8 cellular contexts compared by ENCODE assay signal in genomic region chr22:19892249-19892879, GRCh38. TPM values are rescaled to one million over a fixed set of nuclear protein-coding genes. Genes with fewer than 3 reads are reported as not detected.
DNase-seq lines count a peak whose midpoint lies in the region; ATAC-seq and TF ChIP-seq lines count a peak whose summit lies in the region.

No MANE protein-coding gene starts in this region.

- no peaks in the 10 kb centered on the region for H3K9me2 ChIP-seq in GM23248 (ENCODE audit: insufficient read depth)

- no peak for TF ChIP-seq CTCF in astrocyte of the spinal cord (IDR thresholded peaks at IDR 0.05; ENCODE audit: low read depth, low read length)
- no peak for TF ChIP-seq CTCF in neural progenitor cell (IDR thresholded peaks at IDR 0.05)

- H4K20me1 ChIP-seq in GM23248 (ENCODE audit: insufficient read depth) (no peaks in the 10 kb centered on the region), neural progenitor cell (ENCODE audit: low read depth) (peaks cover 13% of the 10 kb centered on the region)

- H3K36me3 Mint-ChIP-seq in neural progenitor cell, result no peaks in the 10 kb centered on the region

- H3K36me3 ChIP-seq in GM23248 (ENCODE audit: low read depth) (no peaks in the 10 kb centered on the region), SK-N-MC (ENCODE audit: insufficient read depth, low read length) (no peaks in the 10 kb centered on the region), neural progenitor cell (no peaks in the 10 kb centered on the region)

- H3K9me3 Mint-ChIP-seq in neural progenitor cell, result no peaks in the 10 kb centered on the region

- H3K27ac Mint-ChIP-seq in neural progenitor cell, result no peak overlapping the region

- H3F3A ChIP-seq in GM23248 (ENCODE audit: insufficient read depth), result 0 out of 2 replicates have a peak, but pooled peaks cover 4% of the 10 kb centered on the region
- H3F3A ChIP-seq in neural progenitor cell (ENCODE audit: low read depth), result peaks cover 24% of the 10 kb centered on the region

- H3K9ac ChIP-seq in GM23248 (no peak overlapping the region; the same call in 1 of the 2 replicates), SK-N-MC (ENCODE audit: insufficient read length) (peak overlapping the region; percentile 23), neural progenitor cell (no peak overlapping the region)

- DNase-seq in GM23248 (no peak), SK-N-MC (ENCODE audit: low read depth, low spot score) (no peak), astrocyte of the spinal cord (ENCODE audit: low read depth, low spot score) (peak; percentile 46), neural progenitor cell (ENCODE audit: low spot score) (peak; percentile 65), GM03348 (ENCODE audit: low spot score) (no peak)

- peak overlapping the region; percentile 60 for H3K4me2 ChIP-seq in GM23248 (ENCODE audit: unreplicated experiment)
- H3K4me2 ChIP-seq in neural progenitor cell, result peak overlapping the region; percentile 40

- H3K4me3 ChIP-seq in GM23248 (no peak overlapping the region), SK-N-MC (peak overlapping the region; percentile 31), astrocyte of the spinal cord (ENCODE audit: low read depth, low read length) (no peak overlapping the region), neural progenitor cell (no peak overlapping the region)

- peaks cover 13% of the 10 kb centered on the region for H3K27me3 Mint-ChIP-seq in neural progenitor cell (ENCODE audit: insufficient read depth, low read depth)

- H3K27ac ChIP-seq in GM23248 (no peak overlapping the region), SK-N-MC (no peak overlapping the region), neural progenitor cell (no peak overlapping the region)

- 90 to 93% methylated on average over 24 of the region's 24 CpGs for WGBS in GM23248 (ENCODE audit: low coverage in 1 of 2, low lambda C conversion rate in 2 of 2, missing lambda C conversion rate in 2 of 2), 2 experiments

- peak overlapping the region; percentile 65 for H3K4me3 Mint-ChIP-seq in neural progenitor cell

- ATAC-seq in HG03045 (IDR thresholded peaks at IDR 0.05; ENCODE audit: unreplicated experiment) (no peak), HG02610 (IDR thresholded peaks at IDR 0.05; ENCODE audit: unreplicated experiment) (no peak), HG03442 (IDR thresholded peaks at IDR 0.05; ENCODE audit: unreplicated experiment) (no peak)

- H3K9me3 ChIP-seq in GM23248 (ENCODE audit: low read depth) (no peaks in the 10 kb centered on the region), SK-N-MC (ENCODE audit: low read depth, low read length) (no peaks in the 10 kb centered on the region), neural progenitor cell (ENCODE audit: low read depth) (no peaks in the 10 kb centered on the region)

- peaks cover 37% of the 10 kb centered on the region for H3K4me1 Mint-ChIP-seq in neural progenitor cell

- H3K4me1 ChIP-seq in GM23248 (ENCODE audit: insufficient read depth) (peaks cover 29% of the 10 kb centered on the region), neural progenitor cell (peaks cover 30% of the 10 kb centered on the region)

- H3K27me3 ChIP-seq in GM23248 (replicated peaks; ENCODE audit: insufficient read depth) (no peaks in the 10 kb centered on the region), neural progenitor cell (peaks cover 46% of the 10 kb centered on the region)

- no peak overlapping the region for H2AFZ ChIP-seq in GM23248
- no peak overlapping the region for H2AFZ ChIP-seq in neural progenitor cell (replicated peaks)

- H3K79me2 ChIP-seq in GM23248 (ENCODE audit: insufficient read depth), result peaks cover 10% of the 10 kb centered on the region; the same call in 1 of the 2 replicates
- no peaks in the 10 kb centered on the region for H3K79me2 ChIP-seq in neural progenitor cell (ENCODE audit: low read depth)

- in situ Hi-C loops in GM23248 (cut with MboI) (no loop called here), astrocyte of the spinal cord (cut with HindIII; ENCODE audit: low sequenced_read_pairs) (no loop called here)

RNA-seq across cellular contexts. Expression of gene GNB1L, which starts 37.7 kb away (rescaled TPM):
- total RNA-seq in GM23248 (2014; rRNA removed; shearing (Covaris generic)), result 16.5 and 22.5 TPM in 2 replicates
- 13.6 and 14.3 TPM in 2 replicates for polyA plus RNA-seq in GM23248 (2016; fragmentation: Nextera tagmentation; extraction: Ambion mirVana)
- total RNA-seq in neural progenitor cell (ENCODE audit: low replicate concordance), result 3.0 and 11.6 TPM in 2 replicates

RNA-seq across cellular contexts. Expression of gene RTL10, which starts 37.7 kb away (rescaled TPM):
- total RNA-seq in GM23248 (2014; rRNA removed; shearing (Covaris generic)), result 11.9 and 14.2 TPM in 2 replicates
- polyA plus RNA-seq in GM23248 (2016; fragmentation: Nextera tagmentation; extraction: Ambion mirVana), result 22.8 and 23.8 TPM in 2 replicates
- 7.3 and 16.3 TPM in 2 replicates for total RNA-seq in neural progenitor cell (ENCODE audit: low replicate concordance)

RNA-seq across cellular contexts. Expression of gene COMT, which starts 49.2 kb away (rescaled TPM):
- 423 and 490 TPM in 2 replicates for total RNA-seq in GM23248 (2014; rRNA removed; shearing (Covaris generic))
- polyA plus RNA-seq in GM23248 (2016; fragmentation: Nextera tagmentation; extraction: Ambion mirVana), result 508 and 537 TPM in 2 replicates
- total RNA-seq in neural progenitor cell (ENCODE audit: low replicate concordance), result 1.1 and 1.3 TPM in 2 replicates

RNA-seq across cellular contexts. Expression of gene TXNRD2, which starts 49.3 kb away (rescaled TPM):
- 20.1 and 38.4 TPM in 2 replicates for total RNA-seq in GM23248 (2014; rRNA removed; shearing (Covaris generic))
- 24.8 and 25.7 TPM in 2 replicates for polyA plus RNA-seq in GM23248 (2016; fragmentation: Nextera tagmentation; extraction: Ambion mirVana)
- 0.19 and 3.1 TPM in 2 replicates for total RNA-seq in neural progenitor cell (ENCODE audit: low replicate concordance)

Comparison
In these comparisons a context has a peak if more than half of its experiments do, and no peak if none do; other contexts are left out.
1. DNase-seq: peak in astrocyte of the spinal cord (single experiment) and neural progenitor cell (single experiment); none in GM23248 (single experiment), SK-N-MC (single experiment) and GM03348 (single experiment).
2. RNA of gene COMT, which starts 49.2 kb away (total RNA-seq): 423 to 490 TPM in GM23248; 1.1 to 1.3 TPM in neural progenitor cell; every median in the first group is over 100 times any median in the second.